ENCODE assay signal across 1 cellular context in the genomic region with DNA sequence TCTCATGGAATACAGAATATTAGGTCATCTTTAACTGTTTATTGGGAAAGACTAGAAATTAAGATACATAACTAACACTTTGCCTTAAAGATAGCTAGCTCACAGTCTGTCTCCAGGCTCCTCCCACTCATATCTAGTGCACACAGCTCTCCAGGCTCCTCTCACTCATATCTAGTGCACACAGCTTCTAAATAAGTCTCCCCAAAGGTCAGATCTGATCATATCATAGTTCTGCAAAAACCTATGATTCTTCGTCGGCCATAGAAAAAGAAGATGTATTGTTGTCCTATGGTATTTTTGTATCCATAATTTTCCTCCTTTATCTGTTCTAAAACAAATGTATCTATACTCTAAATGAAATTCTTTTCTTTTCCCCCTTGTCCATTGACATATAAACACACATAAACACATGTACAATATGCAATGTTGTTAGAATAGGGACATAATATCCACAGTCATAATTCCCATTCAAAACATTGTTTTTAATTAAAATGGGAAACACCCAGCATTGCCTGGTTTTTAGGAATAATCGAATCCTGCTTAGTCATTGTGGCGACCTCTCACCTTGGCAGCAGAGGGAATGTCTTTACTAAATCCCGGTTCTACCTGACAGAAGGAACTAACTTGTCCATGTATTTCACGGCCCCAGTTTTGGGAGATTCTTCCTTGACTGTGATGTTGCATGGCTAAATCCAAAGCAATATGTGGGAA.
TF ChIP-seq lines count a peak whose summit lies in the region.

No MANE protein-coding gene starts in this region.

TF ChIP-seq in GM23338, 12 proteins besides CTCF, POLR2A, EP300 and RAD21 (continued from another document):
- TF ChIP-seq, protein P1, sequence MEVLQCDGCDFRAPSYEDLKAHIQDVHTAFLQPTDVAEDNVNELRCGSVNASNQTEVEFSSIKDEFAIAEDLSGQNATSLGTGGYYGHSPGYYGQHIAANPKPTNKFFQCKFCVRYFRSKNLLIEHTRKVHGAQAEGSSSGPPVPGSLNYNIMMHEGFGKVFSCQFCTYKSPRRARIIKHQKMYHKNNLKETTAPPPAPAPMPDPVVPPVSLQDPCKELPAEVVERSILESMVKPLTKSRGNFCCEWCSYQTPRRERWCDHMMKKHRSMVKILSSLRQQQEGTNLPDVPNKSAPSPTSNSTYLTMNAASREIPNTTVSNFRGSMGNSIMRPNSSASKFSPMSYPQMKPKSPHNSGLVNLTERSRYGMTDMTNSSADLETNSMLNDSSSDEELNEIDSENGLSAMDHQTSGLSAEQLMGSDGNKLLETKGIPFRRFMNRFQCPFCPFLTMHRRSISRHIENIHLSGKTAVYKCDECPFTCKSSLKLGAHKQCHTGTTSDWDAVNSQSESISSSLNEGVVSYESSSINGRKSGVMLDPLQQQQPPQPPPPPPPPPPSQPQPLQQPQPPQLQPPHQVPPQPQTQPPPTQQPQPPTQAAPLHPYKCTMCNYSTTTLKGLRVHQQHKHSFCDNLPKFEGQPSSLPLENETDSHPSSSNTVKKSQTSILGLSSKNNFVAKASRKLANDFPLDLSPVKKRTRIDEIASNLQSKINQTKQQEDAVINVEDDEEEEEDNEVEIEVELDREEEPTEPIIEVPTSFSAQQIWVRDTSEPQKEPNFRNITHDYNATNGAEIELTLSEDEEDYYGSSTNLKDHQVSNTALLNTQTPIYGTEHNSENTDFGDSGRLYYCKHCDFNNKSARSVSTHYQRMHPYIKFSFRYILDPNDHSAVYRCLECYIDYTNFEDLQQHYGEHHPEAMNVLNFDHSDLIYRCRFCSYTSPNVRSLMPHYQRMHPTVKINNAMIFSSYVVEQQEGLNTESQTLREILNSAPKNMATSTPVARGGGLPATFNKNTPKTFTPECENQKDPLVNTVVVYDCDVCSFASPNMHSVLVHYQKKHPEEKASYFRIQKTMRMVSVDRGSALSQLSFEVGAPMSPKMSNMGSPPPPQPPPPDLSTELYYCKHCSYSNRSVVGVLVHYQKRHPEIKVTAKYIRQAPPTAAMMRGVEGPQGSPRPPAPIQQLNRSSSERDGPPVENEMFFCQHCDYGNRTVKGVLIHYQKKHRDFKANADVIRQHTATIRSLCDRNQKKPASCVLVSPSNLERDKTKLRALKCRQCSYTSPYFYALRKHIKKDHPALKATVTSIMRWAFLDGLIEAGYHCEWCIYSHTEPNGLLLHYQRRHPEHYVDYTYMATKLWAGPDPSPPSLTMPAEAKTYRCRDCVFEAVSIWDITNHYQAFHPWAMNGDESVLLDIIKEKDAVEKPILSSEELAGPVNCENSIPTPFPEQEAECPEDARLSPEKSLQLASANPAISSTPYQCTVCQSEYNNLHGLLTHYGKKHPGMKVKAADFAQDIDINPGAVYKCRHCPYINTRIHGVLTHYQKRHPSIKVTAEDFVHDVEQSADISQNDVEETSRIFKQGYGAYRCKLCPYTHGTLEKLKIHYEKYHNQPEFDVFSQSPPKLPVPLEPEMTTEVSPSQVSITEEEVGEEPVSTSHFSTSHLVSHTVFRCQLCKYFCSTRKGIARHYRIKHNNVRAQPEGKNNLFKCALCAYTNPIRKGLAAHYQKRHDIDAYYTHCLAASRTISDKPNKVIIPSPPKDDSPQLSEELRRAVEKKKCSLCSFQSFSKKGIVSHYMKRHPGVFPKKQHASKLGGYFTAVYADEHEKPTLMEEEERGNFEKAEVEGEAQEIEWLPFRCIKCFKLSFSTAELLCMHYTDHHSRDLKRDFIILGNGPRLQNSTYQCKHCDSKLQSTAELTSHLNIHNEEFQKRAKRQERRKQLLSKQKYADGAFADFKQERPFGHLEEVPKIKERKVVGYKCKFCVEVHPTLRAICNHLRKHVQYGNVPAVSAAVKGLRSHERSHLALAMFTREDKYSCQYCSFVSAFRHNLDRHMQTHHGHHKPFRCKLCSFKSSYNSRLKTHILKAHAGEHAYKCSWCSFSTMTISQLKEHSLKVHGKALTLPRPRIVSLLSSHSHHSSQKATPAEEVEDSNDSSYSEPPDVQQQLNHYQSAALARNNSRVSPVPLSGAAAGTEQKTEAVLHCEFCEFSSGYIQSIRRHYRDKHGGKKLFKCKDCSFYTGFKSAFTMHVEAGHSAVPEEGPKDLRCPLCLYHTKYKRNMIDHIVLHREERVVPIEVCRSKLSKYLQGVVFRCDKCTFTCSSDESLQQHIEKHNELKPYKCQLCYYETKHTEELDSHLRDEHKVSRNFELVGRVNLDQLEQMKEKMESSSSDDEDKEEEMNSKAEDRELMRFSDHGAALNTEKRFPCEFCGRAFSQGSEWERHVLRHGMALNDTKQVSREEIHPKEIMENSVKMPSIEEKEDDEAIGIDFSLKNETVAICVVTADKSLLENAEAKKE (CRISPR knock-in tag; IDR thresholded peaks at IDR 0.05): no peak
- TF ChIP-seq POLR2AphosphoS5 (IDR thresholded peaks at IDR 0.05; ENCODE audit: low read depth): no peak
